ENCODE assay signal across 1 cellular context in the genomic region with DNA sequence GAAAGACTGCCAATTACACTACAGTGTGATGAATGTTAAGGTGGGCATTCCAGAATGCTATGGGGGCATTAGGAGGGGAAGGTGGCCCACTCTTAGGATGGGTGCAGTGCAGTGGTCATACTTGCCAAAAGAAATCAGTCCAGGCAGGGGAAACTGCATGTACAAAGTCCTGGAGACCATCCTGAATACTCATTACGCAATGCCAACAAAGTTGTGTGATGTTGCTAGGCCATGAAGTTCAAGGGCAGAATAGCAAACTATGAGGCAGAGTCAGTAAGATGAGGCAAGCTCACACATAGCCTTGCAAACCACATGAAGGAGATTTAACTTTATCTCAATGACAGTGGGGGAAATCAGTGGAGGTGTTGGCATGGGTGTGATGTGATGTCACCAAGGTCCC.
A peak's percentile ranks its signal among the peaks of the same experiment; 100 is the strongest.
TF ChIP-seq lines count a peak whose summit lies in the region.

No MANE protein-coding gene starts in this region.

TF ChIP-seq in HepG2, 621 proteins besides CTCF, POLR2A, EP300 and RAD21 (continued from another document and continues in another):
- TF ChIP-seq, protein P1, sequence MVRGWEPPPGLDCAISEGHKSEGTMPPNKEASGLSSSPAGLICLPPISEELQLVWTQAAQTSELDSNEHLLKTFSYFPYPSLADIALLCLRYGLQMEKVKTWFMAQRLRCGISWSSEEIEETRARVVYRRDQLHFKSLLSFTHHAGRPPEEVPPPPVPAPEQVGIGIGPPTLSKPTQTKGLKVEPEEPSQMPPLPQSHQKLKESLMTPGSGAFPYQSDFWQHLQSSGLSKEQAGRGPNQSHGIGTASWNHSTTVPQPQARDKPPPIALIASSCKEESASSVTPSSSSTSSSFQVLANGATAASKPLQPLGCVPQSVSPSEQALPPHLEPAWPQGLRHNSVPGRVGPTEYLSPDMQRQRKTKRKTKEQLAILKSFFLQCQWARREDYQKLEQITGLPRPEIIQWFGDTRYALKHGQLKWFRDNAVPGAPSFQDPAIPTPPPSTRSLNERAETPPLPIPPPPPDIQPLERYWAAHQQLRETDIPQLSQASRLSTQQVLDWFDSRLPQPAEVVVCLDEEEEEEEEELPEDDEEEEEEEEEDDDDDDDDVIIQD (CRISPR knock-in tag; IDR thresholded peaks at IDR 0.05; ENCODE audit: low read depth), result peak; percentile 45; the same call in 1 of the 2 replicates
- TF ChIP-seq GATAD1 (CRISPR knock-in tag; IDR thresholded peaks at IDR 0.05) (peak; percentile 42; the same call in 1 of the 2 replicates), ZNF552 (CRISPR knock-in tag; IDR thresholded peaks at IDR 0.05; ENCODE audit: borderline replicate concordance) (no peak), MIER3 (CRISPR knock-in tag; IDR thresholded peaks at IDR 0.05; ENCODE audit: borderline replicate concordance) (peak; percentile 94), KDM1A (CRISPR knock-in tag; IDR thresholded peaks at IDR 0.05) (0 out of 2 replicates have a peak, but pooled peaks have one; percentile 44), FOXK2 (IDR thresholded peaks at IDR 0.05) (no peak), ZNF484 (CRISPR knock-in tag; IDR thresholded peaks at IDR 0.05; ENCODE audit: borderline replicate concordance, low read depth) (no peak), TGIF2 (CRISPR knock-in tag; IDR thresholded peaks at IDR 0.05) (peak; percentile 68; the same call in 1 of the 2 replicates), KLF16 (CRISPR knock-in tag; IDR thresholded peaks at IDR 0.05) (peak in 1 of 2 experiments; percentile 85; a peak in 1 of 4 replicates), ZNF225 (CRISPR knock-in tag; IDR thresholded peaks at IDR 0.05) (no peak), HNRNPK (IDR thresholded peaks at IDR 0.05; ENCODE audit: low read depth, low read length, poor library complexity, severe bottlenecking) (no peak), ZNF235 (CRISPR knock-in tag; IDR thresholded peaks at IDR 0.05; ENCODE audit: borderline replicate concordance) (no peak), ZNF772 (CRISPR knock-in tag; IDR thresholded peaks at IDR 0.05) (no peak), HIVEP1 (CRISPR knock-in tag; IDR thresholded peaks at IDR 0.05) (no peak), PAX8 (CRISPR knock-in tag; IDR thresholded peaks at IDR 0.05; ENCODE audit: borderline replicate concordance) (no peak)
- TF ChIP-seq, protein P2, sequence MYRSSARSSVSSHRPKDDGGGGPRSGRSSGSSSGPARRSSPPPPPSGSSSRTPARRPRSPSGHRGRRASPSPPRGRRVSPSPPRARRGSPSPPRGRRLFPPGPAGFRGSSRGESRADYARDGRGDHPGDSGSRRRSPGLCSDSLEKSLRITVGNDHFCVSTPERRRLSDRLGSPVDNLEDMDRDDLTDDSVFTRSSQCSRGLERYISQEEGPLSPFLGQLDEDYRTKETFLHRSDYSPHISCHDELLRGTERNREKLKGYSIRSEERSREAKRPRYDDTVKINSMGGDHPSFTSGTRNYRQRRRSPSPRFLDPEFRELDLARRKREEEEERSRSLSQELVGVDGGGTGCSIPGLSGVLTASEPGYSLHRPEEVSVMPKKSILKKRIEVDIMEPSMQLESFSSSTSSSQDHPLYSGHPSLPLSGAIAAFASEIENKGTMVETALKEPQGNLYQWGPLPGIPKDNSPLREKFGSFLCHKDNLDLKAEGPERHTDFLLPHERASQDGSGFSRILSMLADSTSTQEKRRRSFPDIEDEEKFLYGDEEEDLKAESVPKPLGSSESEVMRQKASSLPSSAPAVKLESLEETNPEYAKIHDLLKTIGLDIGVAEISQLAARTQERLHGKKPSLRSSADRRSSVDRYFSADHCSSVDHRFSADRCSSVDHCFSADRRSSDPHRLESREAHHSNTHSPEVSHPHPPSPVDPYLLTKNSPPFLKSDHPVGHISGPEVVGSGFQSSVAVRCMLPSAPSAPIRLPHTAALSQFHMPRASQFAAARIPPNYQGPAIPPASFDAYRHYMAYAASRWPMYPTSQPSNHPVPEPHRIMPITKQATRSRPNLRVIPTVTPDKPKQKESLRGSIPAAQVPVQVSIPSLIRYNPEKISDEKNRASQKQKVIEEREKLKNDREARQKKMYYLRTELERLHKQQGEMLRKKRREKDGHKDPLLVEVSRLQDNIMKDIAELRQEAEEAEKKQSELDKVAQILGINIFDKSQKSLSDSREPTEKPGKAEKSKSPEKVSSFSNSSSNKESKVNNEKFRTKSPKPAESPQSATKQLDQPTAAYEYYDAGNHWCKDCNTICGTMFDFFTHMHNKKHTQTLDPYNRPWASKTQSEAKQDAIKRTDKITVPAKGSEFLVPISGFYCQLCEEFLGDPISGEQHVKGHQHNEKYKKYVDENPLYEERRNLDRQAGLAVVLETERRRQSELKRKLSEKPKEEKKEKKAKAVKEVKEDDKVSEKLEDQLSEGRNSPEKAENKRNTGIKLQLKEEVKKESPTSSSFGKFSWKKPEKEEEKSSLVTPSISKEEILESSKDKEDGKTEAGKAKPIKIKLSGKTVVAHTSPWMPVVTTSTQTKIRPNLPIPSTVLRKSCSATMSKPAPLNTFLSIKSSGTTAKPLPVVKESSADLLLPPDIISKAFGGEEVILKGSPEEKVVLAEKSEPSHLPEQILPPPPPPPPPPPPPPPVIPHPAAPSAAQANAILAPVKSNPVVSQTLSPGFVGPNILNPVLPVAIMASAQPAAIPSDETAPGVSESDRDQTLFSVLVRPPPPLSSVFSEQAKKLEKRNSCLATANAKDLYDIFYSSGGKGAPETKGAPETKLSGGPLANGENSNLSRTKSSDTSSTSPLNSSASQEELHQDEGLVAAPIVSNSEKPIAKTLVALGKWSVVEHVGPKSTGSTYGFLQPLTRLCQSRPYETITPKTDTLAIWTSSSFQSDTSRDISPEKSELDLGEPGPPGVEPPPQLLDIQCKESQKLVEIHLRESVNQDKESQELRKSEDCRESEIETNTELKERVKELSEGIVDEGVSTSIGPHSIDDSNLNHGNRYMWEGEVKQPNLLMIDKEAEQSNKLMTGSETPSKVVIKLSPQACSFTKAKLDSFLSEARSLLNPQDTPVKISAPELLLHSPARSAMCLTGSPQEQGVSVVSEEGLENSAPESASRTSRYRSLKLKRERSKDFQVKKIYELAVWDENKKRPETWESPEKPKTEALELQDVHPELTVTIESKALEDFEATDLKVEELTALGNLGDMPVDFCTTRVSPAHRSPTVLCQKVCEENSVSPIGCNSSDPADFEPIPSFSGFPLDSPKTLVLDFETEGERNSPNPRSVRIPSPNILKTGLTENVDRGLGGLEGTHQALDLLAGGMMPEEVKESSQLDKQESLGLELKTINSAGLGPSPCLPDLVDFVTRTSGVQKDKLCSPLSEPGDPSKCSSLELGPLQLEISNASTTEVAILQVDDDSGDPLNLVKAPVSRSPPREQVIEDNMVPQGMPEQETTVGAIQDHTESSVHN (CRISPR knock-in tag; IDR thresholded peaks at IDR 0.05), result no peak
- TF ChIP-seq, protein P3, sequence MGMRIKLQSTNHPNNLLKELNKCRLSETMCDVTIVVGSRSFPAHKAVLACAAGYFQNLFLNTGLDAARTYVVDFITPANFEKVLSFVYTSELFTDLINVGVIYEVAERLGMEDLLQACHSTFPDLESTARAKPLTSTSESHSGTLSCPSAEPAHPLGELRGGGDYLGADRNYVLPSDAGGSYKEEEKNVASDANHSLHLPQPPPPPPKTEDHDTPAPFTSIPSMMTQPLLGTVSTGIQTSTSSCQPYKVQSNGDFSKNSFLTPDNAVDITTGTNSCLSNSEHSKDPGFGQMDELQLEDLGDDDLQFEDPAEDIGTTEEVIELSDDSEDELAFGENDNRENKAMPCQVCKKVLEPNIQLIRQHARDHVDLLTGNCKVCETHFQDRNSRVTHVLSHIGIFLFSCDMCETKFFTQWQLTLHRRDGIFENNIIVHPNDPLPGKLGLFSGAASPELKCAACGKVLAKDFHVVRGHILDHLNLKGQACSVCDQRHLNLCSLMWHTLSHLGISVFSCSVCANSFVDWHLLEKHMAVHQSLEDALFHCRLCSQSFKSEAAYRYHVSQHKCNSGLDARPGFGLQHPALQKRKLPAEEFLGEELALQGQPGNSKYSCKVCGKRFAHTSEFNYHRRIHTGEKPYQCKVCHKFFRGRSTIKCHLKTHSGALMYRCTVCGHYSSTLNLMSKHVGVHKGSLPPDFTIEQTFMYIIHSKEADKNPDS (CRISPR knock-in tag; IDR thresholded peaks at IDR 0.05), result no peak
- TF ChIP-seq, protein P4, sequence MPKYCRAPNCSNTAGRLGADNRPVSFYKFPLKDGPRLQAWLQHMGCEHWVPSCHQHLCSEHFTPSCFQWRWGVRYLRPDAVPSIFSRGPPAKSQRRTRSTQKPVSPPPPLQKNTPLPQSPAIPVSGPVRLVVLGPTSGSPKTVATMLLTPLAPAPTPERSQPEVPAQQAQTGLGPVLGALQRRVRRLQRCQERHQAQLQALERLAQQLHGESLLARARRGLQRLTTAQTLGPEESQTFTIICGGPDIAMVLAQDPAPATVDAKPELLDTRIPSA (CRISPR knock-in tag; IDR thresholded peaks at IDR 0.05; ENCODE audit: borderline replicate concordance), result no peak
- TF ChIP-seq, protein P5, sequence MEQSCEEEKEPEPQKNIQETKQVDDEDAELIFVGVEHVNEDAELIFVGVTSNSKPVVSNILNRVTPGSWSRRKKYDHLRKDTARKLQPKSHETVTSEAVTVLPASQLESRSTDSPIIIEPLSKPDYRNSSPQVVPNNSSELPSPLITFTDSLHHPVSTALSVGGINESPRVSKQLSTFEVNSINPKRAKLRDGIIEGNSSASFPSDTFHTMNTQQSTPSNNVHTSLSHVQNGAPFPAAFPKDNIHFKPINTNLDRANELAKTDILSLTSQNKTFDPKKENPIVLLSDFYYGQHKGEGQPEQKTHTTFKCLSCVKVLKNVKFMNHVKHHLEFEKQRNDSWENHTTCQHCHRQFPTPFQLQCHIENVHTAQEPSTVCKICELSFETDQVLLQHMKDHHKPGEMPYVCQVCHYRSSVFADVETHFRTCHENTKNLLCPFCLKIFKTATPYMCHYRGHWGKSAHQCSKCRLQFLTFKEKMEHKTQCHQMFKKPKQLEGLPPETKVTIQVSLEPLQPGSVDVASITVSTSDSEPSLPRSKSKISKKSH (CRISPR knock-in tag; IDR thresholded peaks at IDR 0.05; ENCODE audit: borderline replicate concordance), result no peak
- TF ChIP-seq, protein P6, sequence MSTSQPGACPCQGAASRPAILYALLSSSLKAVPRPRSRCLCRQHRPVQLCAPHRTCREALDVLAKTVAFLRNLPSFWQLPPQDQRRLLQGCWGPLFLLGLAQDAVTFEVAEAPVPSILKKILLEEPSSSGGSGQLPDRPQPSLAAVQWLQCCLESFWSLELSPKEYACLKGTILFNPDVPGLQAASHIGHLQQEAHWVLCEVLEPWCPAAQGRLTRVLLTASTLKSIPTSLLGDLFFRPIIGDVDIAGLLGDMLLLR (CRISPR knock-in tag; IDR thresholded peaks at IDR 0.05), result no peak
- TF ChIP-seq, protein P7, sequence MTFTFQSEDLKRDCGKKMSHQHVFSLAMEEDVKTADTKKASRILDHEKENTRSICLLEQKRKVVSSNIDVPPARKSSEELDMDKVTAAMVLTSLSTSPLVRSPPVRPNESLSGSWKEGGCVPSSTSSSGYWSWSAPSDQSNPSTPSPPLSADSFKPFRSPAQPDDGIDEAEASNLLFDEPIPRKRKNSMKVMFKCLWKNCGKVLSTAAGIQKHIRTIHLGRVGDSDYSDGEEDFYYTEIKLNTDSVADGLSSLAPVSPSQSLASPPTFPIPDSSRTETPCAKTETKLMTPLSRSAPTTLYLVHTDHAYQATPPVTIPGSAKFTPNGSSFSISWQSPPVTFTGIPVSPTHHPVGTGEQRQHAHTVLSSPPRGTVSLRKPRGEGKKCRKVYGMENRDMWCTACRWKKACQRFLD (CRISPR knock-in tag; IDR thresholded peaks at IDR 0.05; ENCODE audit: borderline replicate concordance), result no peak
- TF ChIP-seq, protein P8, sequence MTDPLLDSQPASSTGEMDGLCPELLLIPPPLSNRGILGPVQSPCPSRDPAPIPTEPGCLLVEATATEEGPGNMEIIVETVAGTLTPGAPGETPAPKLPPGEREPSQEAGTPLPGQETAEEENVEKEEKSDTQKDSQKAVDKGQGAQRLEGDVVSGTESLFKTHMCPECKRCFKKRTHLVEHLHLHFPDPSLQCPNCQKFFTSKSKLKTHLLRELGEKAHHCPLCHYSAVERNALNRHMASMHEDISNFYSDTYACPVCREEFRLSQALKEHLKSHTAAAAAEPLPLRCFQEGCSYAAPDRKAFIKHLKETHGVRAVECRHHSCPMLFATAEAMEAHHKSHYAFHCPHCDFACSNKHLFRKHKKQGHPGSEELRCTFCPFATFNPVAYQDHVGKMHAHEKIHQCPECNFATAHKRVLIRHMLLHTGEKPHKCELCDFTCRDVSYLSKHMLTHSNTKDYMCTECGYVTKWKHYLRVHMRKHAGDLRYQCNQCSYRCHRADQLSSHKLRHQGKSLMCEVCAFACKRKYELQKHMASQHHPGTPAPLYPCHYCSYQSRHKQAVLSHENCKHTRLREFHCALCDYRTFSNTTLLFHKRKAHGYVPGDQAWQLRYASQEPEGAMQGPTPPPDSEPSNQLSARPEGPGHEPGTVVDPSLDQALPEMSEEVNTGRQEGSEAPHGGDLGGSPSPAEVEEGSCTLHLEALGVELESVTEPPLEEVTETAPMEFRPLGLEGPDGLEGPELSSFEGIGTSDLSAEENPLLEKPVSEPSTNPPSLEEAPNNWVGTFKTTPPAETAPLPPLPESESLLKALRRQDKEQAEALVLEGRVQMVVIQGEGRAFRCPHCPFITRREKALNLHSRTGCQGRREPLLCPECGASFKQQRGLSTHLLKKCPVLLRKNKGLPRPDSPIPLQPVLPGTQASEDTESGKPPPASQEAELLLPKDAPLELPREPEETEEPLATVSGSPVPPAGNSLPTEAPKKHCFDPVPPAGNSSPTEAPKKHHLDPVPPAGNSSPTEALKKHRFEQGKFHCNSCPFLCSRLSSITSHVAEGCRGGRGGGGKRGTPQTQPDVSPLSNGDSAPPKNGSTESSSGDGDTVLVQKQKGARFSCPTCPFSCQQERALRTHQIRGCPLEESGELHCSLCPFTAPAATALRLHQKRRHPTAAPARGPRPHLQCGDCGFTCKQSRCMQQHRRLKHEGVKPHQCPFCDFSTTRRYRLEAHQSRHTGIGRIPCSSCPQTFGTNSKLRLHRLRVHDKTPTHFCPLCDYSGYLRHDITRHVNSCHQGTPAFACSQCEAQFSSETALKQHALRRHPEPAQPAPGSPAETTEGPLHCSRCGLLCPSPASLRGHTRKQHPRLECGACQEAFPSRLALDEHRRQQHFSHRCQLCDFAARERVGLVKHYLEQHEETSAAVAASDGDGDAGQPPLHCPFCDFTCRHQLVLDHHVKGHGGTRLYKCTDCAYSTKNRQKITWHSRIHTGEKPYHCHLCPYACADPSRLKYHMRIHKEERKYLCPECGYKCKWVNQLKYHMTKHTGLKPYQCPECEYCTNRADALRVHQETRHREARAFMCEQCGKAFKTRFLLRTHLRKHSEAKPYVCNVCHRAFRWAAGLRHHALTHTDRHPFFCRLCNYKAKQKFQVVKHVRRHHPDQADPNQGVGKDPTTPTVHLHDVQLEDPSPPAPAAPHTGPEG (CRISPR knock-in tag; IDR thresholded peaks at IDR 0.05), result no peak
- TF ChIP-seq, protein P9, sequence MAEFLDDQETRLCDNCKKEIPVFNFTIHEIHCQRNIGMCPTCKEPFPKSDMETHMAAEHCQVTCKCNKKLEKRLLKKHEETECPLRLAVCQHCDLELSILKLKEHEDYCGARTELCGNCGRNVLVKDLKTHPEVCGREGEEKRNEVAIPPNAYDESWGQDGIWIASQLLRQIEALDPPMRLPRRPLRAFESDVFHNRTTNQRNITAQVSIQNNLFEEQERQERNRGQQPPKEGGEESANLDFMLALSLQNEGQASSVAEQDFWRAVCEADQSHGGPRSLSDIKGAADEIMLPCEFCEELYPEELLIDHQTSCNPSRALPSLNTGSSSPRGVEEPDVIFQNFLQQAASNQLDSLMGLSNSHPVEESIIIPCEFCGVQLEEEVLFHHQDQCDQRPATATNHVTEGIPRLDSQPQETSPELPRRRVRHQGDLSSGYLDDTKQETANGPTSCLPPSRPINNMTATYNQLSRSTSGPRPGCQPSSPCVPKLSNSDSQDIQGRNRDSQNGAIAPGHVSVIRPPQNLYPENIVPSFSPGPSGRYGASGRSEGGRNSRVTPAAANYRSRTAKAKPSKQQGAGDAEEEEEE (CRISPR knock-in tag; IDR thresholded peaks at IDR 0.05; ENCODE audit: borderline replicate concordance), result no peak
